ENCODE assay signal across 8 cellular contexts in genomic region chr2:64212801-64213321, GRCh38.
DNase-seq lines count a peak whose midpoint lies in the region; ATAC-seq lines count a peak whose summit lies in the region.

No MANE protein-coding gene starts in this region.

- no peaks in the 10 kb centered on the region for H3K36me3 ChIP-seq in naive thymus-derived CD4-positive, alpha-beta T cell (ENCODE audit: control insufficient read depth in 2 of 3, insufficient read depth in 3 of 3, low read length in 3 of 3)

- no peaks in the 10 kb centered on the region for H3K9me3 ChIP-seq in naive thymus-derived CD4-positive, alpha-beta T cell (ENCODE audit: control insufficient read depth in 2 of 3, low read length in 3 of 3)

- H3K27ac Mint-ChIP-seq in naive thymus-derived CD4-positive, alpha-beta T cell: peak overlapping the region in 8 of 9 donors; percentile 67 to 96 (median 92)

- CTCF ChIA-PET in naive thymus-derived CD4-positive, alpha-beta T cell (lab: Charles Lee): interaction anchor here (0.6 to 1.5 kb wide), 3 partner anchors 115 to 647 kb away, joined by 3 to 4 read pairs (median 4); no protein-coding TSS in a partner anchor

- H3K27me3 Mint-ChIP-seq in naive thymus-derived CD4-positive, alpha-beta T cell: no peaks in the 10 kb centered on the region

- intact Hi-C loops in naive thymus-derived CD4-positive, alpha-beta T cell (cut with micrococcal nuclease): loop anchor here in 1 of 2 donors (1.0 to 5.0 kb wide), 7 partner anchors 9 to 356 kb away; no protein-coding TSS in a partner anchor

- POLR2A ChIA-PET in naive thymus-derived CD4-positive, alpha-beta T cell (lab: Charles Lee): interaction anchor here (0.6 to 1.1 kb wide), 2 partner anchors 16 to 70 kb away, joined by 4 to 5 read pairs; no protein-coding TSS in a partner anchor

- ATAC-seq in GM18868 (IDR thresholded peaks at IDR 0.05; ENCODE audit: unreplicated experiment) (peak; percentile 37), HG03439 (IDR thresholded peaks at IDR 0.05; ENCODE audit: unreplicated experiment) (peak; percentile 50)
- ATAC-seq in naive thymus-derived CD4-positive, alpha-beta T cell: peak; percentile 67

- H3K4me3 ChIP-seq in naive thymus-derived CD4-positive, alpha-beta T cell (ENCODE audit: low read length): no peak overlapping the region

- peaks cover 0 to 20% (median 0%) of the 10 kb centered on the region in 5 donors for H3K36me3 Mint-ChIP-seq in naive thymus-derived CD4-positive, alpha-beta T cell

- peaks cover 0 to 5% (median 0%) of the 10 kb centered on the region in 11 donors for H3K9me3 Mint-ChIP-seq in naive thymus-derived CD4-positive, alpha-beta T cell

- peak; percentile 50 to 65 for DNase-seq in activated T-cell treated with anti-CD3 and anti-CD28 coated beads, Interleukin-2, amount 50 U/mL, for 48 hours
- peak in 1 of 9 donors; percentile 54 for DNase-seq in naive thymus-derived CD4-positive, alpha-beta T cell
- DNase-seq in NCI-H748 (lab: John Stamatoyannopoulos, UW; ENCODE audit: unreplicated experiment): no peak
- DNase-seq in GM19240 (ENCODE audit: insufficient read length, low spot score): no peak
- DNase-seq in NCI-H1048 (lab: John Stamatoyannopoulos, UW): no peak
- DNase-seq in DMS153 (lab: John Stamatoyannopoulos, UW): no peak

- peaks cover 33 to 76% (median 59%) of the 10 kb centered on the region in 7 donors for H3K4me1 Mint-ChIP-seq in naive thymus-derived CD4-positive, alpha-beta T cell

- peak overlapping the region in 5 of 10 donors; percentile 33 to 80 (median 75) for H3K4me3 Mint-ChIP-seq in naive thymus-derived CD4-positive, alpha-beta T cell

- no peaks in the 10 kb centered on the region for H3K27me3 ChIP-seq in naive thymus-derived CD4-positive, alpha-beta T cell (ENCODE audit: control insufficient read depth in 2 of 2, insufficient read depth in 2 of 2, low read length in 2 of 2)

- H3K4me1 ChIP-seq in naive thymus-derived CD4-positive, alpha-beta T cell (ENCODE audit: control insufficient read depth in 2 of 2, insufficient read depth in 2 of 2, low read length in 2 of 2): peaks cover 20 to 37% of the 10 kb centered on the region in 2 donors

- no peak overlapping the region for H3K27ac ChIP-seq in naive thymus-derived CD4-positive, alpha-beta T cell (ENCODE audit: low read depth, low read length)

Comparison
In these comparisons a context has a peak if more than half of its experiments do, and no peak if none do; other contexts are left out.
1. DNase-seq: peak in activated T-cell treated with anti-CD3 and anti-CD28 coated beads, Interleukin-2, amount 50 U/mL, for 48 hours (2 of 2); none in NCI-H748 (single experiment), GM19240 (single experiment), NCI-H1048 (single experiment) and DMS153 (single experiment).
2. Peak in every context shown above with its lines, with median percentiles within 50 percentile points of each other: ATAC-seq.